ENCODE assay signal across 14 cellular contexts in genomic region chr20:19692100-19692499, GRCh38.
A peak's percentile ranks its signal among the peaks of the same experiment; 100 is the strongest.
DNase-seq lines count a peak whose midpoint lies in the region; ATAC-seq, FAIRE-seq and TF ChIP-seq lines count a peak whose summit lies in the region.
"Had no signal": no experiment of that assay in that cellular context is flagged by ENCODE, and none has a peak within 500 bp of the region (broad histone marks: within the 10 kb centered on the region; RNA-seq: fewer than 3 reads in every experiment).

No MANE protein-coding gene starts in this region.

- H3K79me2 ChIP-seq in KMS-11 (ENCODE audit: insufficient read depth, low read depth) (no peaks in the 10 kb centered on the region), K562 (ENCODE audit: control insufficient read depth, insufficient read depth, low read length) (no peaks in the 10 kb centered on the region), trophoblast cell (ENCODE audit: control insufficient read depth, insufficient read depth, low read length, poor library complexity) (no peaks in the 10 kb centered on the region)

- no peak for TF ChIP-seq CTCF in KMS-11 (conservative IDR thresholded peaks at IDR 0.05; ENCODE audit: low read depth, low read length)
- TF ChIP-seq CTCF in K562 (IDR thresholded peaks at IDR 0.05 in 2 of 3, conservative IDR thresholded peaks at IDR 0.05 in 1 of 3; ENCODE audit: insufficient read depth in 2 of 3, low read depth in 1 of 3, low read length in 3 of 3): no peak
- TF ChIP-seq CTCF in fibroblast of villous mesenchyme (IDR thresholded peaks at IDR 0.05; ENCODE audit: insufficient read depth, low read depth, low read length): no peak
- no peak for TF ChIP-seq CTCF in mucosa of descending colon (IDR thresholded peaks at IDR 0.05)

- H3K23ac ChIP-seq in trophoblast cell (ENCODE audit: low read length): no peak overlapping the region

- H3K36me3 ChIP-seq in KMS-11 (ENCODE audit: insufficient read depth): no peaks in the 10 kb centered on the region
- no peaks in the 10 kb centered on the region for H3K36me3 ChIP-seq in K562 (ENCODE audit: control insufficient read depth, insufficient read depth, low read length)
- no peaks in the 10 kb centered on the region for H3K36me3 ChIP-seq in mucosa of descending colon (ENCODE audit: low read depth)
- no peaks in the 10 kb centered on the region for H3K36me3 ChIP-seq in trophoblast cell (ENCODE audit: control insufficient read depth in 1 of 2, insufficient read depth in 2 of 2, low read length in 2 of 2)

- intact Hi-C loops in K562 (cut with micrococcal nuclease) (loop anchor here (2.0 to 10.0 kb wide), 2 partner anchors 93 to 303 kb away; no protein-coding TSS in a partner anchor), mucosa of descending colon (cut with DNase I, micrococcal nuclease) (loop anchor here in 1 of 2 donors (10.0 kb wide), 1 partner anchor 73 kb away; no protein-coding TSS in a partner anchor)

- no peak overlapping the region for H4K12ac ChIP-seq in trophoblast cell (ENCODE audit: low read depth, low read length)

- in situ Hi-C loops in K562 (cut with MboI): no loop called here

- peak overlapping the region; percentile 39; the same call in 1 of the 2 replicates for H3K4me2 ChIP-seq in KMS-11
- H3K4me2 ChIP-seq in K562 (ENCODE audit: insufficient read depth, low read length): no peak overlapping the region
- H3K4me2 ChIP-seq in trophoblast cell (ENCODE audit: low read length): no peak overlapping the region

- no peak overlapping the region for H3K27ac ChIP-seq in KMS-11
- H3K27ac ChIP-seq in K562 (ENCODE audit: extremely low read depth, low read depth, low read length): no peak overlapping the region
- no peak overlapping the region for H3K27ac ChIP-seq in trophoblast cell (ENCODE audit: low read depth, low read length)
- H3K27ac ChIP-seq: C4-2B had no signal

- H2AFZ ChIP-seq in KMS-11 (ENCODE audit: low read depth) (peak overlapping the region; percentile 66; the same call in 1 of the 2 replicates), K562 (ENCODE audit: low read depth, low read length) (no peak overlapping the region), trophoblast cell (ENCODE audit: insufficient read depth, low read length, poor library complexity) (no peak overlapping the region)

- H3K9me1 ChIP-seq in K562 (ENCODE audit: control insufficient read depth, insufficient read depth, low read length): peaks cover 3% of the 10 kb centered on the region

- H3K9ac ChIP-seq in KMS-11: no peak overlapping the region
- H3K9ac ChIP-seq in K562 (ENCODE audit: insufficient read depth in 1 of 2, low read depth in 2 of 2, low read length in 2 of 2): no peak overlapping the region
- H3K9ac ChIP-seq in trophoblast cell (ENCODE audit: low read length): no peak overlapping the region

- CTCF ChIA-PET in K562 (lab: Yijun Ruan, JAX; ENCODE audit: low intra/inter-chr PET ratio): no interaction called here

- WGBS in K562 (ENCODE audit: insufficient coverage, low coverage, missing lambda C conversion rate): 20% methylated on average over 4 of the region's 4 CpGs
- WGBS in trophoblast cell (ENCODE audit: extremely low coverage, insufficient coverage, insufficient read length): no CpG with 5 or more reads among the region's 4 CpGs

- H3K9me3 ChIP-seq in K562 (replicated peaks; ENCODE audit: control insufficient read depth, insufficient read depth, low read depth, low read length) (no peaks in the 10 kb centered on the region), mucosa of descending colon (no peaks in the 10 kb centered on the region), trophoblast cell (ENCODE audit: insufficient read depth, low read depth, low read length) (peaks cover under 1% of the 10 kb centered on the region)

- H3K18ac ChIP-seq in trophoblast cell (ENCODE audit: low read length): no peak overlapping the region

- POLR2A ChIA-PET in K562 (lab: Yijun Ruan, JAX): no interaction called here

- no peak overlapping the region for H2BK5ac ChIP-seq in trophoblast cell (ENCODE audit: low read depth, low read length, poor library complexity)

- H2BK120ac ChIP-seq in trophoblast cell (ENCODE audit: insufficient read depth, low read length, poor library complexity): no peak overlapping the region

- H2BK12ac ChIP-seq in trophoblast cell (ENCODE audit: low read length): no peak overlapping the region

- no peak for TF ChIP-seq EP300 in K562 (IDR thresholded peaks at IDR 0.05; ENCODE audit: low read length)

- no peak overlapping the region for H4K91ac ChIP-seq in trophoblast cell (ENCODE audit: low read depth, low read length)

- H3K4me3 ChIP-seq in KMS-11 (IDR thresholded peaks at IDR 0.05; ENCODE audit: insufficient read depth, low read depth, low read length) (no peak overlapping the region), K562 (no peak overlapping the region), fibroblast of villous mesenchyme (ENCODE audit: low read depth, low read length) (no peak overlapping the region), mucosa of descending colon (no peak overlapping the region), trophoblast cell (ENCODE audit: low read depth, low read length) (no peak overlapping the region)

- H3K14ac ChIP-seq in trophoblast cell (ENCODE audit: low read length): no peak overlapping the region

- FAIRE-seq in K562 (lab: Jason Lieb, UNC): no peak
- FAIRE-seq in H54 (lab: Jason Lieb, UNC): no peak

- H4K8ac ChIP-seq in trophoblast cell (ENCODE audit: low read depth, low read length): no peak overlapping the region

- no peak overlapping the region for H3K4ac ChIP-seq in trophoblast cell (ENCODE audit: low read depth, low read length)

- peak; percentile 27 for DNase-seq in A172 (ENCODE audit: low spot score)
- no peak for DNase-seq in K562 (ENCODE audit: extremely low read depth in 1 of 4, low spot score in 3 of 4)
- peak; percentile 19 for DNase-seq in fibroblast of villous mesenchyme (ENCODE audit: low read depth)
- DNase-seq in H54 (ENCODE audit: insufficient read length, low spot score): no peak
- no peak for DNase-seq in GM03348 (ENCODE audit: low spot score)
- DNase-seq in mucosa of descending colon: no peak
- DNase-seq in trophoblast cell: no peak
- DNase-seq: cerebellar nuclear complex, DMS 273 treated with DMSO at 0.1 percent for 48 hours, foreskin melanocyte, SIG-M5 had no signal

- TF ChIP-seq POLR2A in K562 (conservative IDR thresholded peaks at IDR 0.05) (no peak), H54 (IDR thresholded peaks at IDR 0.05; ENCODE audit: low read depth, low read length) (no peak)

- no peak for ATAC-seq in K562
- no peak for ATAC-seq in mucosa of descending colon
- ATAC-seq: activated naive CD8-positive, alpha-beta T cell treated with anti-CD3 and anti-CD28 coated beads, Interleukin-2, amount 50 U/mL, for 24 hours had no signal

- H3K27me3 ChIP-seq in KMS-11 (ENCODE audit: insufficient read depth, low read depth) (no peaks in the 10 kb centered on the region), K562 (ENCODE audit: control insufficient read depth in 2 of 2, insufficient read depth in 2 of 2, low read length in 2 of 2) (no peaks in the 10 kb centered on the region; a peak in 1 of 5 replicates), trophoblast cell (ENCODE audit: insufficient read depth, low read length) (no peaks in the 10 kb centered on the region)

- H2AK5ac ChIP-seq in trophoblast cell (ENCODE audit: low read length): no peak overlapping the region

- TF ChIP-seq RAD21 in K562 (CRISPR knock-in tag; conservative IDR thresholded peaks at IDR 0.05 in 1 of 2, IDR thresholded peaks at IDR 0.05 in 1 of 2): no peak

- no TSS peak for BruUV-seq in K562 (replicated peaks; lab: Mats Ljungman, UMichigan)

- H3K4me1 ChIP-seq in KMS-11 (ENCODE audit: low read depth, poor library complexity, severe bottlenecking) (peaks cover 14% of the 10 kb centered on the region), K562 (replicated peaks in 1 of 2; ENCODE audit: control insufficient read depth in 2 of 2, insufficient read depth in 2 of 2, low read length in 2 of 2) (no peaks in the 10 kb centered on the region), mucosa of descending colon (ENCODE audit: low read depth) (no peaks in the 10 kb centered on the region), trophoblast cell (ENCODE audit: control insufficient read depth in 1 of 2, insufficient read depth in 2 of 2, low read length in 2 of 2) (no peaks in the 10 kb centered on the region)

- H4K20me1 ChIP-seq in KMS-11 (ENCODE audit: insufficient read depth) (no peaks in the 10 kb centered on the region), K562 (replicated peaks; ENCODE audit: control insufficient read depth, insufficient read depth, low read length) (no peaks in the 10 kb centered on the region)

- H3K79me1 ChIP-seq in trophoblast cell (ENCODE audit: low read length): no peaks in the 10 kb centered on the region

TF ChIP-seq in K562, 482 proteins besides CTCF, POLR2A, EP300 and RAD21:
- TF ChIP-seq DPF2 (IDR thresholded peaks at IDR 0.05): no peak
- TF ChIP-seq GTF2A2 (tag; IDR thresholded peaks at IDR 0.05): no peak
- peak; percentile 20; the same call in 1 of the 2 replicates for TF ChIP-seq ZNF316 (IDR thresholded peaks at IDR 0.05)
- TF ChIP-seq ETS2 (tag; IDR thresholded peaks at IDR 0.05; ENCODE audit: borderline replicate concordance, poor library complexity, severe bottlenecking): no peak
- TF ChIP-seq ZNF12 (CRISPR knock-in tag; IDR thresholded peaks at IDR 0.05): no peak

Comparison
In these comparisons a context has a peak if more than half of its experiments do, and no peak if none do; other contexts are left out.
1. DNase-seq: peak in A172 (single experiment) and fibroblast of villous mesenchyme (single experiment); none in K562 (0 of 4), H54 (single experiment), GM03348 (single experiment), mucosa of descending colon (0 of 3) and trophoblast cell (0 of 2).